ENCODE assay signal across 13 cellular contexts in the genomic region with DNA sequence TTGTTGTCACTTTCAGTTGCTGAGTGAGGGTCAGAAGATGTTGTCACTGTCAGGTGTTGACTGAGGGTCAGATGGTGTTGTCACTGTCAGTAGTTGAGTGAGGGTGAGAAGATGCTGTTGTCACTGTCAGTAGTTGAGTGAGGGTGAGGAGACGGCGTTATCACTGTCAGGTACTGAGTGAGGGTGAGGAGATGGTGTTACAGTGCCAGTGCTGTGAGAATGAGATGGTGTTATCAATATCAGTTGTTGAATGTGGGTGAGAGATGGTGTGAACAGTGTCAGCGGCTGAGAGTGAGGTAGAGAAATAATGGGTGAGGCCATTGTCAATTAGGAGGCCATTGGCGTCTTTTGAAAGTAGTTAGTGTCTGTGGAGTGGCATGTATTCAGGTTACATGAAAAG. TPM values are rescaled to one million over a fixed set of nuclear protein-coding genes. Genes with fewer than 3 reads are reported as not detected.
DNase-seq lines count a peak whose midpoint lies in the region; ATAC-seq and TF ChIP-seq lines count a peak whose summit lies in the region.
"Had no signal": no experiment of that assay in that cellular context is flagged by ENCODE, and none has a peak within 500 bp of the region (broad histone marks: within the 10 kb centered on the region; RNA-seq: fewer than 3 reads in every experiment).

No MANE protein-coding gene starts in this region.

- ATAC-seq in DND-41 (ENCODE audit: insufficient read depth, low read depth) (no peak), GM19035 (IDR thresholded peaks at IDR 0.05; ENCODE audit: unreplicated experiment) (no peak), HG02840 (IDR thresholded peaks at IDR 0.05; ENCODE audit: low FRiP score, unreplicated experiment) (no peak)
- ATAC-seq: esophagus mucosa had no signal

- H3K27ac ChIP-seq in DND-41 (ENCODE audit: low read length) (no peak overlapping the region), Karpas-422 (ENCODE audit: low read length) (no peak overlapping the region)

- H3K79me2 ChIP-seq in DND-41 (ENCODE audit: insufficient read depth, low read length) (peaks cover 31% of the 10 kb centered on the region), Karpas-422 (ENCODE audit: low read length) (peaks cover 32% of the 10 kb centered on the region)

- H3K4me3 Mint-ChIP-seq in brain = peak overlapping the region; percentile 62 to 91 (median 79)
- H3K4me3 Mint-ChIP-seq in neural crest cell = peak overlapping the region; percentile 82

- H3K4me1 ChIP-seq in DND-41 (ENCODE audit: insufficient read depth, low read length) (peaks cover 25% of the 10 kb centered on the region), Karpas-422 (ENCODE audit: low read length) (peaks cover 15% of the 10 kb centered on the region)

- DNase-seq in DND-41 = no peak
- DNase-seq in Karpas-422 = no peak
- DNase-seq in neural crest cell (ENCODE audit: low read depth, low spot score) = no peak
- DNase-seq in DMS 273 (lab: John Stamatoyannopoulos, UW; ENCODE audit: unreplicated experiment) = no peak
- no peak for DNase-seq in activated CD4-positive, CD25-positive, alpha-beta regulatory T cell treated with anti-CD3 and anti-CD28 coated beads, Interleukin-2, amount 50 U/mL, for 72 hours
- DNase-seq: activated CD4-positive, alpha-beta T cell treated with anti-CD3 and anti-CD28 coated beads for 4 hours; NCI-H526; stomach had no signal

- H3K4me3 ChIP-seq in DND-41 (ENCODE audit: low read depth in 1 of 2, low read length in 2 of 2) (no peak overlapping the region), Karpas-422 (ENCODE audit: low read length) (no peak overlapping the region)

- peaks cover 16% of the 10 kb centered on the region for H3K27me3 Mint-ChIP-seq in brain
- H3K27me3 Mint-ChIP-seq in neural crest cell (ENCODE audit: low read depth) = peaks cover 30% of the 10 kb centered on the region

- H4K20me1 ChIP-seq in DND-41 (ENCODE audit: insufficient read depth, low read length) = no peaks in the 10 kb centered on the region
- H4K20me1 ChIP-seq in Karpas-422 (ENCODE audit: insufficient read depth, low read depth, low read length) = no peaks in the 10 kb centered on the region

- peaks cover 24 to 43% (median 39%) of the 10 kb centered on the region in 5 experiments for H3K9me3 Mint-ChIP-seq in brain
- peaks cover 34% of the 10 kb centered on the region for H3K9me3 Mint-ChIP-seq in neural crest cell

- no peaks in the 10 kb centered on the region for H3K27me3 ChIP-seq in DND-41 (ENCODE audit: insufficient read depth, low read length, poor library complexity)
- H3K27me3 ChIP-seq in Karpas-422 (ENCODE audit: low read length) = no peaks in the 10 kb centered on the region
- H3K27me3 ChIP-seq: Peyer's patch, stomach had no signal

- TF ChIP-seq CTCF in DND-41 (IDR thresholded peaks at IDR 0.05; ENCODE audit: borderline replicate concordance, extremely low read depth, low read length, poor library complexity, severe bottlenecking) = no peak
- no peak for TF ChIP-seq CTCF in brain (conservative IDR thresholded peaks at IDR 0.05)
- no peak for TF ChIP-seq CTCF in neural crest cell (conservative IDR thresholded peaks at IDR 0.05)

- no peaks in the 10 kb centered on the region for H3K36me3 ChIP-seq in DND-41 (ENCODE audit: insufficient read depth, low read length)
- H3K36me3 ChIP-seq in Karpas-422 (ENCODE audit: insufficient read depth, low read length) = peaks cover 6% of the 10 kb centered on the region
- H3K36me3 ChIP-seq: Peyer's patch, stomach had no signal

- H2AFZ ChIP-seq in DND-41 (ENCODE audit: low read depth, low read length) (no peak overlapping the region; the same call in 1 of the 2 replicates), Karpas-422 (ENCODE audit: low read length) (peak overlapping the region; percentile 50; the same call in 1 of the 2 replicates)

- H3K36me3 Mint-ChIP-seq in brain (peaks cover 13% of the 10 kb centered on the region), neural crest cell (ENCODE audit: low read depth) (peaks cover 25% of the 10 kb centered on the region)

- H3K4me1 Mint-ChIP-seq in brain (peaks cover 21% of the 10 kb centered on the region), neural crest cell (peaks cover 23% of the 10 kb centered on the region)

- no peaks in the 10 kb centered on the region for H3K9me2 ChIP-seq in Karpas-422 (replicated peaks; ENCODE audit: insufficient read depth, low read length)

- H3K4me2 ChIP-seq in DND-41 (ENCODE audit: insufficient read depth, low read length) (peak overlapping the region; percentile 66; the same call in 1 of the 2 replicates), Karpas-422 (ENCODE audit: low read depth, low read length, poor library complexity, severe bottlenecking) (no peak overlapping the region)

- peak overlapping the region in 4 of 5 experiments; percentile 1 to 96 (median 54) for H3K27ac Mint-ChIP-seq in brain
- no peak overlapping the region for H3K27ac Mint-ChIP-seq in neural crest cell (ENCODE audit: unreplicated experiment)

- H3K9ac ChIP-seq in DND-41 (ENCODE audit: low read depth, low read length) (no peak overlapping the region), Karpas-422 (ENCODE audit: low read length) (no peak overlapping the region)

- H3K9me3 ChIP-seq in DND-41 (ENCODE audit: insufficient read depth, low read length, severe bottlenecking) = peaks cover 9% of the 10 kb centered on the region
- H3K9me3 ChIP-seq in Karpas-422 (ENCODE audit: low read length) = peaks cover 12% of the 10 kb centered on the region
- H3K9me3 ChIP-seq: stomach had no signal

RNA-seq across cellular contexts. Expression of a gene that starts 1.6 kb away (rescaled TPM):
- 65.1 and 76.9 TPM in 2 replicates for total RNA-seq in Karpas-422 (2014; rRNA removed; shearing (Covaris generic); ENCODE audit: low replicate concordance)
- polyA plus RNA-seq in brain (ENCODE audit: insufficient read depth, low read depth, low replicate concordance) = 17.8 TPM
- total RNA-seq in neural crest cell = 32.9 and 33.8 TPM in 2 replicates
